In the genomic region with DNA sequence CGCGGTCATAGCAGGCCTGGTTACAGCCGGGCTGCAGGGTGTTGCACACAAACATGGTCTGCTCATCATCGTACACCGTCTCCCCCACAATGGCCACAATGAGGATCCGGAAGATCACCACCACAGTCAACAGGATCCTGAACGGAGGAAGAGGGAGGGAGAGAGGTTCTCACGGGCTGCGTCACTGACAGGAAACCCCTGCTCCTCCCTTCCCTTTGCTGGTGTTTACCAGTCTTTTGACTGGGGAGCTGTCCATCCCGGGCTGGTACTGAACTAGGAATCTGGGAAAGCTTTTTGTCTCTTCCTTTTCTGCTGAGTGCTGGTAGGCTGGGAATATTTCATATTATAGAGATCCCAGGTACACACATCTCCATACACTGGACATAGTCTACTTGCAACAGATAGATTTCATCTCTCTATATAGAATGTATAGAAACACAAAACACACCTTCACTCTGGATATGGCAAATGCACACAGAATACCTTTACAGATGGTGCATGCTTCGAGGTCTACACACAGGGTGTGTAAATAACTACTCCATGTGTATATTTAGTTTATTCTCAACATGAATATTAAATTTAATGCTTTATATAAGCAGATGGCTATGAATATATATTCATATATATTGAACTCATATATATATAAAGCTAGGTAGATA, we compare ENCODE assay signal across 9 cellular contexts. TPM values are rescaled to one million over a fixed set of nuclear protein-coding genes. Genes with fewer than 3 reads are reported as not detected.
DNase-seq lines count a peak whose midpoint lies in the region; ATAC-seq and TF ChIP-seq lines count a peak whose summit lies in the region.
"Had no signal": no experiment of that assay in that cellular context is flagged by ENCODE, and none has a peak within 500 bp of the region (broad histone marks: within the 10 kb centered on the region; RNA-seq: fewer than 3 reads in every experiment).

No MANE protein-coding gene starts in this region.

- no peaks in the 10 kb centered on the region for H3K36me3 ChIP-seq in skeletal muscle satellite cell (ENCODE audit: insufficient read depth, low read length)

- ATAC-seq in left ventricle myocardium superior (peak; percentile 53), GM18909 (IDR thresholded peaks at IDR 0.05; ENCODE audit: poor library complexity, unreplicated experiment) (no peak), GM18505 (IDR thresholded peaks at IDR 0.05; ENCODE audit: unreplicated experiment) (no peak)

- H3K4me2 ChIP-seq in skeletal muscle satellite cell (ENCODE audit: low read length), result peak overlapping the region; percentile 40

- intact Hi-C loops in left ventricle myocardium superior (cut with micrococcal nuclease), result no loop called here

- peaks cover 6% of the 10 kb centered on the region for H3K4me1 ChIP-seq in skeletal muscle satellite cell (ENCODE audit: control insufficient read depth, insufficient read depth, low read length)

- DNase-seq in DMS 273 (lab: John Stamatoyannopoulos, UW; ENCODE audit: unreplicated experiment), result peak; percentile 44
- DNase-seq in DMS 273 treated with DMSO at 0.1 percent for 48 hours (lab: John Stamatoyannopoulos, UW), result no peak
- peak; percentile 41 for DNase-seq in UCSD-AML1 (lab: John Stamatoyannopoulos, UW; ENCODE audit: unreplicated experiment)
- no peak for DNase-seq in left ventricle myocardium superior
- no peak for DNase-seq in NCI-H2107 (lab: John Stamatoyannopoulos, UW)
- DNase-seq: activated CD4-positive, alpha-beta memory T cell treated with anti-CD3 and anti-CD28 coated beads, Interleukin-2, amount 10 ng/mL, durations not matched to agents 7 days and 5 days had no signal

- no peaks in the 10 kb centered on the region for H3K9me3 ChIP-seq in skeletal muscle satellite cell (replicated peaks; ENCODE audit: low read length)

- no peak overlapping the region for H3K9ac ChIP-seq in skeletal muscle satellite cell (ENCODE audit: low read depth, low read length)

- H3K4me3 ChIP-seq in skeletal muscle satellite cell (ENCODE audit: low read length), result peak overlapping the region; percentile 17

- no peak for TF ChIP-seq POLR2A in GM18505 (IDR thresholded peaks at IDR 0.05; ENCODE audit: borderline replicate concordance, extremely low read depth, insufficient read depth, insufficient read length)

- peaks cover 50% of the 10 kb centered on the region for H3K27me3 ChIP-seq in skeletal muscle satellite cell (ENCODE audit: control insufficient read depth, insufficient read depth, low read length)

RNA-seq across cellular contexts. Expression of a gene that starts 1.4 kb away (rescaled TPM):
- total RNA-seq in left ventricle myocardium superior, result not detected
- not detected in 2 replicates for total RNA-seq in skeletal muscle satellite cell (2012; rRNA removed)
- total RNA-seq: activated CD4-positive, alpha-beta memory T cell treated with anti-CD3 and anti-CD28 coated beads, Interleukin-2, amount 10 ng/mL, durations not matched to agents 7 days and 5 days had no signal

RNA-seq across cellular contexts. Expression of a gene that starts 42.0 kb away (rescaled TPM):
- total RNA-seq in left ventricle myocardium superior, result 14,086 TPM
- 5.6 and 179 TPM in 2 replicates for total RNA-seq in skeletal muscle satellite cell (2012; rRNA removed)
- total RNA-seq: activated CD4-positive, alpha-beta memory T cell treated with anti-CD3 and anti-CD28 coated beads, Interleukin-2, amount 10 ng/mL, durations not matched to agents 7 days and 5 days had no signal

Comparison
In these comparisons a context has a peak if more than half of its experiments do, and no peak if none do; other contexts are left out.
1. DNase-seq: peak in DMS 273 (single experiment) and UCSD-AML1 (single experiment); none in DMS 273 treated with DMSO at 0.1 percent for 48 hours (single experiment), left ventricle myocardium superior (single experiment) and NCI-H2107 (single experiment).